In genomic region chr5:122999947-123000563, GRCh38 we compare ENCODE assay signal across 8 cellular contexts. TPM values are rescaled to one million over a fixed set of nuclear protein-coding genes. Genes with fewer than 3 reads are reported as not detected.
DNase-seq lines count a peak whose midpoint lies in the region; ATAC-seq and TF ChIP-seq lines count a peak whose summit lies in the region.

No MANE protein-coding gene starts in this region.

- peak; percentile 49 for TF ChIP-seq CTCF in kidney epithelial cell (IDR thresholded peaks at IDR 0.05; ENCODE audit: insufficient read depth, low read length, poor library complexity, severe bottlenecking)

- H3K4me3 ChIP-seq in HAP-1 = no peak overlapping the region
- no peak overlapping the region for H3K4me3 ChIP-seq in kidney epithelial cell (ENCODE audit: low read depth, low read length)

- no peak for ATAC-seq in activated naive CD8-positive, alpha-beta T cell treated with anti-CD3 and anti-CD28 coated beads, Interleukin-2, amount 50 U/mL, for 24 hours

- H3K4me3 Mint-ChIP-seq in activated naive CD8-positive, alpha-beta T cell treated with anti-CD3 and anti-CD28 coated beads, Interleukin-2, amount 50 U/mL, for 24 hours = no peak overlapping the region

- H3K4me1 Mint-ChIP-seq in activated naive CD8-positive, alpha-beta T cell treated with anti-CD3 and anti-CD28 coated beads, Interleukin-2, amount 50 U/mL, for 24 hours = no peaks in the 10 kb centered on the region

- H3K27me3 ChIP-seq in HAP-1 (ENCODE audit: low read depth) (no peaks in the 10 kb centered on the region), kidney epithelial cell (ENCODE audit: control insufficient read depth, insufficient read depth, low read length) (no peaks in the 10 kb centered on the region)

- no peaks in the 10 kb centered on the region for H3K9me3 Mint-ChIP-seq in activated naive CD8-positive, alpha-beta T cell treated with anti-CD3 and anti-CD28 coated beads, Interleukin-2, amount 50 U/mL, for 24 hours

- H3K27ac Mint-ChIP-seq in activated naive CD8-positive, alpha-beta T cell treated with anti-CD3 and anti-CD28 coated beads, Interleukin-2, amount 50 U/mL, for 24 hours = no peak overlapping the region

- H3K4me1 ChIP-seq in HAP-1 = peaks cover 18% of the 10 kb centered on the region

- H3K9me3 ChIP-seq in HAP-1 = no peaks in the 10 kb centered on the region

- H3K36me3 ChIP-seq in HAP-1 (replicated peaks) (no peaks in the 10 kb centered on the region), kidney epithelial cell (ENCODE audit: control insufficient read depth, insufficient read depth, low read length) (no peaks in the 10 kb centered on the region)

- in situ Hi-C loops in HAP-1 (cut with MboI; ENCODE audit: low sequenced_read_pairs) = loop anchor here (5.0 kb wide), 1 partner anchor 483 kb away; no protein-coding TSS in a partner anchor

- H3K27me3 Mint-ChIP-seq in activated naive CD8-positive, alpha-beta T cell treated with anti-CD3 and anti-CD28 coated beads, Interleukin-2, amount 50 U/mL, for 24 hours = no peaks in the 10 kb centered on the region

- peak; percentile 8 for DNase-seq in stimulated activated CD4-positive, alpha-beta T cell treated with anti-CD3 and anti-CD28 coated beads, Interleukin-1b, Interleukin-23, amount 100 ng/mL, for 48 hours
- DNase-seq in stimulated activated CD4-positive, alpha-beta T cell treated with anti-CD3 and anti-CD28 coated beads, Interleukin-4, amount 100 ng/mL, for 1 hour = no peak
- DNase-seq in HAP-1 (ENCODE audit: low spot score in 2 of 2) (peak; percentile 77 to 87), M059J (ENCODE audit: low read depth) (peak; percentile 7), kidney epithelial cell (ENCODE audit: low read depth) (no peak), activated gamma-delta T cell (lab: John Stamatoyannopoulos, UW) (no peak), ureter (ENCODE audit: low spot score) (no peak)
- DNase-seq in activated naive CD8-positive, alpha-beta T cell treated with anti-CD3 and anti-CD28 coated beads, Interleukin-2, amount 50 U/mL, for 24 hours = peak; percentile 47

- no peaks in the 10 kb centered on the region for H3K36me3 Mint-ChIP-seq in activated naive CD8-positive, alpha-beta T cell treated with anti-CD3 and anti-CD28 coated beads, Interleukin-2, amount 50 U/mL, for 24 hours (ENCODE audit: low read depth)

RNA-seq across cellular contexts. Expression of gene PPIC, which starts 36.5 kb away (rescaled TPM):
- total RNA-seq in M059J (2014; rRNA removed; shearing (Covaris generic)) = 74.2 and 139 TPM in 2 replicates
- 26.8 and 37.4 TPM in 2 replicates for total RNA-seq in kidney epithelial cell
- total RNA-seq in ureter = 39.2 TPM

Comparison
In these comparisons a context has a peak if more than half of its experiments do, and no peak if none do; other contexts are left out.
1. DNase-seq: peak in stimulated activated CD4-positive, alpha-beta T cell treated with anti-CD3 and anti-CD28 coated beads, Interleukin-1b, Interleukin-23, amount 100 ng/mL, for 48 hours (single experiment), HAP-1 (2 of 2), M059J (single experiment) and activated naive CD8-positive, alpha-beta T cell treated with anti-CD3 and anti-CD28 coated beads, Interleukin-2, amount 50 U/mL, for 24 hours (single experiment); none in stimulated activated CD4-positive, alpha-beta T cell treated with anti-CD3 and anti-CD28 coated beads, Interleukin-4, amount 100 ng/mL, for 1 hour (single experiment), kidney epithelial cell (single experiment), activated gamma-delta T cell (single experiment) and ureter (single experiment).